8 cellular contexts compared by ENCODE assay signal in genomic region chr3:42804113-42804830, GRCh38. TPM values are rescaled to one million over a fixed set of nuclear protein-coding genes. Genes with fewer than 3 reads are reported as not detected.
DNase-seq lines count a peak whose midpoint lies in the region; ATAC-seq and TF ChIP-seq lines count a peak whose summit lies in the region.

Gene HIGD1A (minus strand): TSS chr3:42804490. CDS start chr3:42794253, 10,237 bp downstream.

- H3K27ac Mint-ChIP-seq in activated T-helper 2 cell treated with anti-CD3 and anti-CD28 coated beads, Interferon-gamma antibody, Interleukin-2, Interleukin-4, amounts not matched to agents 10 μg/mL and 5 μg/mL and 100 μg/mL, durations not matched to agents 14 hours and 24 hours and 36 hours, result peak within 1 kb of the TSS; percentile 87
- peak within 1 kb of the TSS; percentile 83 to 97 for H3K27ac Mint-ChIP-seq in natural killer cell

- H3K4me1 Mint-ChIP-seq in activated T-helper 2 cell treated with anti-CD3 and anti-CD28 coated beads, Interferon-gamma antibody, Interleukin-2, Interleukin-4, amounts not matched to agents 10 μg/mL and 5 μg/mL and 100 μg/mL, durations not matched to agents 14 hours and 24 hours and 36 hours (ENCODE audit: low read depth), result peaks cover 36% of the 10 kb centered on the region
- peaks cover 38 to 46% of the 10 kb centered on the region in 2 donors for H3K4me1 Mint-ChIP-seq in natural killer cell

- peaks cover 31% of the 10 kb centered on the region for H3K27me3 Mint-ChIP-seq in activated T-helper 2 cell treated with anti-CD3 and anti-CD28 coated beads, Interferon-gamma antibody, Interleukin-2, Interleukin-4, amounts not matched to agents 10 μg/mL and 5 μg/mL and 100 μg/mL, durations not matched to agents 14 hours and 24 hours and 36 hours (ENCODE audit: low read depth)
- H3K27me3 Mint-ChIP-seq in natural killer cell (ENCODE audit: low read depth in 2 of 2), result peaks cover 13 to 26% of the 10 kb centered on the region in 2 donors

- H3K4me3 Mint-ChIP-seq in activated T-helper 2 cell treated with anti-CD3 and anti-CD28 coated beads, Interferon-gamma antibody, Interleukin-2, Interleukin-4, amounts not matched to agents 10 μg/mL and 5 μg/mL and 100 μg/mL, durations not matched to agents 14 hours and 24 hours and 36 hours (ENCODE audit: low read depth), result peak within 1 kb of the TSS; percentile 96
- H3K4me3 Mint-ChIP-seq in natural killer cell, result peak within 1 kb of the TSS; percentile 91

- peaks cover 24% of the 10 kb centered on the region for H3K36me3 ChIP-seq in RWPE2 (ENCODE audit: low read depth)

- peak; percentile 99 for ATAC-seq in RWPE2 (ENCODE audit: low read depth)
- peak; percentile 97 to 100 (median 99) for ATAC-seq in natural killer cell

- H3K9me3 ChIP-seq in RWPE2 (ENCODE audit: severe bottlenecking), result no peaks in the 10 kb centered on the region

- peak; percentile 94 for DNase-seq in EH (ENCODE audit: low read depth)
- peak; percentile 84 for DNase-seq in H4 (ENCODE audit: low spot score)
- peak; percentile 97 for DNase-seq in LoVo (ENCODE audit: low spot score)
- DNase-seq in RWPE2 (ENCODE audit: low spot score), result peak; percentile 95
- DNase-seq in activated T-helper 2 cell treated with anti-CD3 and anti-CD28 coated beads, Interferon-gamma antibody, Interleukin-2, Interleukin-4, amounts not matched to agents 10 μg/mL and 5 μg/mL and 100 μg/mL, durations not matched to agents 14 hours and 24 hours and 36 hours (ENCODE audit: low spot score), result peak; percentile 92
- peak; percentile 89 for DNase-seq in fibroblast of mammary gland (ENCODE audit: low read depth)
- peak; percentile 88 for DNase-seq in natural killer cell
- DNase-seq in stimulated activated naive CD4-positive, alpha-beta T cell treated with Interleukin-2 at 50 U/mL for 16 hours (lab: John Stamatoyannopoulos, UW), result peak; percentile 94

- H3K4me1 ChIP-seq in RWPE2 (ENCODE audit: insufficient read depth, poor library complexity, severe bottlenecking), result peaks cover 10% of the 10 kb centered on the region

- intact Hi-C loops in activated T-helper 2 cell treated with anti-CD3 and anti-CD28 coated beads, Interferon-gamma antibody, Interleukin-2, Interleukin-4, amounts not matched to agents 10 μg/mL and 5 μg/mL and 100 μg/mL, durations not matched to agents 14 hours and 24 hours and 36 hours (cut with micrococcal nuclease), result loop anchor here (1.0 to 5.0 kb wide), 2 partner anchors 31 to 483 kb away; partner anchors contain the start of genes CCDC13 and SNRK
- intact Hi-C loops in natural killer cell (cut with micrococcal nuclease), result loop anchor here (1.0 to 2.0 kb wide), 2 partner anchors 23 to 77 kb away; no protein-coding TSS in a partner anchor

- peaks cover 24% of the 10 kb centered on the region for H3K36me3 Mint-ChIP-seq in activated T-helper 2 cell treated with anti-CD3 and anti-CD28 coated beads, Interferon-gamma antibody, Interleukin-2, Interleukin-4, amounts not matched to agents 10 μg/mL and 5 μg/mL and 100 μg/mL, durations not matched to agents 14 hours and 24 hours and 36 hours (ENCODE audit: low read depth)
- no peaks in the 10 kb centered on the region for H3K36me3 Mint-ChIP-seq in natural killer cell

- H3K4me3 ChIP-seq in RWPE2 (ENCODE audit: severe bottlenecking) (peak within 1 kb of the TSS; percentile 56), fibroblast of mammary gland (ENCODE audit: control insufficient read depth, low read depth, low read length) (peak within 1 kb of the TSS; percentile 77)

- H3K9me3 Mint-ChIP-seq in activated T-helper 2 cell treated with anti-CD3 and anti-CD28 coated beads, Interferon-gamma antibody, Interleukin-2, Interleukin-4, amounts not matched to agents 10 μg/mL and 5 μg/mL and 100 μg/mL, durations not matched to agents 14 hours and 24 hours and 36 hours, result no peaks in the 10 kb centered on the region
- H3K9me3 Mint-ChIP-seq in natural killer cell, result no peaks in the 10 kb centered on the region

- H3K27ac ChIP-seq in RWPE2 (ENCODE audit: poor library complexity, severe bottlenecking), result peak within 1 kb of the TSS; percentile 63

- TF ChIP-seq CTCF in RWPE2 (IDR thresholded peaks at IDR 0.05; ENCODE audit: poor library complexity, severe bottlenecking), result no peak
- TF ChIP-seq CTCF in fibroblast of mammary gland (conservative IDR thresholded peaks at IDR 0.05; ENCODE audit: control insufficient read depth, insufficient read depth, low read depth, low read length), result no peak
- no peak for TF ChIP-seq CTCF in natural killer cell (IDR thresholded peaks at IDR 0.05)

- no peaks in the 10 kb centered on the region for H3K27me3 ChIP-seq in RWPE2 (ENCODE audit: insufficient read depth, poor library complexity, severe bottlenecking)

RNA-seq across cellular contexts. Expression of gene HIGD1A, which starts in this region (rescaled TPM):
- 134 and 182 TPM in 2 replicates for total RNA-seq in H4 (2014; rRNA removed; shearing (Covaris generic))
- 85.9 and 88.5 TPM in 2 replicates for total RNA-seq in activated T-helper 2 cell treated with anti-CD3 and anti-CD28 coated beads, Interferon-gamma antibody, Interleukin-2, Interleukin-4, amounts not matched to agents 10 μg/mL and 5 μg/mL and 100 μg/mL, durations not matched to agents 14 hours and 24 hours and 36 hours
- 10 to 100 TPM; 24.5 to 28.5 (median 28.2) TPM for total RNA-seq in natural killer cell

Comparison
In these comparisons a context has a peak if more than half of its experiments do, and no peak if none do; other contexts are left out.
1. Peak in every context shown above with its lines: DNase-seq, ATAC-seq, H3K4me3 ChIP-seq and H3K27ac ChIP-seq.